13 cellular contexts compared by ENCODE assay signal in the genomic region with DNA sequence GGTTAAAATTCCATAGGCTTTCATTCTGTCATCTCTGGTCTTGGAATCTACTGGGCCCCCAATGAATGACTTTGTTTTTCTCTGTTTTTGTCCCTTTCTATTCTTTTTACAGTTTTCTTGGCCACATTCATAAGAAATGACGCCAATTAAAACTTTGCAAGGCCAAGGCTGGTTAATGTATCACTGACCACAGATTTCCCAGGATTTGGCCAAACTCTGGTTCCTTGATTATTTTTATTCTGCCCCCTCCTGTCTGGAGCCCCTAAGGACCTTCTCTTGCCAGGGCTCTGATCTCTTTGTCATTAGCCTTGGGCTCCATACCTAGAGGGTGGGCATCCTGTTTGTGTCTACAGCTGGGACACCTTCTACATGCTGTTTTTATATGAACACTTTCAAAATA.
"Had no signal": no experiment of that assay in that cellular context is flagged by ENCODE, and none has a peak within 500 bp of the region (broad histone marks: within the 10 kb centered on the region; RNA-seq: fewer than 3 reads in every experiment).

No MANE protein-coding gene starts in this region.

- H3K36me3 Mint-ChIP-seq: activated naive CD8-positive, alpha-beta T cell had no signal

- H3K9me3 ChIP-seq: left lung, upper lobe of right lung had no signal

- DNase-seq: activated CD4-positive, alpha-beta T cell treated with anti-CD3 and anti-CD28 coated beads, Interleukin-2, amount 50 U/mL, for 4 hours; activated T-cell treated with anti-CD3 and anti-CD28 coated beads, Interleukin-2, amount 50 U/mL, for 1 hour; anterior cingulate cortex; left lung; mesendoderm; nephron progenitor cell; SJCRH30; stimulated activated naive CD4-positive, alpha-beta T cell; SW 1271; upper lobe of right lung had no signal

- H3K4me1 Mint-ChIP-seq: nephron progenitor cell had no signal

- H3K27ac ChIP-seq: left lung, parathyroid adenoma, SJCRH30, upper lobe of right lung had no signal

- H3K4me3 Mint-ChIP-seq: activated naive CD8-positive, alpha-beta T cell; dendritic cell treated with granulocyte-macrophage colony-stimulating factor and Interleukin-4, amounts not matched to agents 40 ng/mL and 50 ng/mL, for 4 days; nephron progenitor cell had no signal

- H2AFZ ChIP-seq: parathyroid adenoma had no signal

- H3K4me3 ChIP-seq: left lung, SJCRH30, upper lobe of right lung had no signal

- H3K4me1 ChIP-seq: left lung, parathyroid adenoma, SJCRH30, upper lobe of right lung had no signal

- H3K79me2 ChIP-seq: parathyroid adenoma had no signal

- H3K36me3 ChIP-seq: left lung, SJCRH30, upper lobe of right lung had no signal

- H3K27me3 Mint-ChIP-seq: activated naive CD8-positive, alpha-beta T cell; dendritic cell treated with granulocyte-macrophage colony-stimulating factor and Interleukin-4, amounts not matched to agents 40 ng/mL and 50 ng/mL, for 4 days had no signal

- H3K27ac Mint-ChIP-seq: activated naive CD8-positive, alpha-beta T cell; dendritic cell treated with granulocyte-macrophage colony-stimulating factor and Interleukin-4, amounts not matched to agents 40 ng/mL and 50 ng/mL, for 4 days; nephron progenitor cell had no signal

- H3K27me3 ChIP-seq: left lung, SJCRH30, upper lobe of right lung had no signal
